ENCODE assay signal across 17 cellular contexts in the genomic region with DNA sequence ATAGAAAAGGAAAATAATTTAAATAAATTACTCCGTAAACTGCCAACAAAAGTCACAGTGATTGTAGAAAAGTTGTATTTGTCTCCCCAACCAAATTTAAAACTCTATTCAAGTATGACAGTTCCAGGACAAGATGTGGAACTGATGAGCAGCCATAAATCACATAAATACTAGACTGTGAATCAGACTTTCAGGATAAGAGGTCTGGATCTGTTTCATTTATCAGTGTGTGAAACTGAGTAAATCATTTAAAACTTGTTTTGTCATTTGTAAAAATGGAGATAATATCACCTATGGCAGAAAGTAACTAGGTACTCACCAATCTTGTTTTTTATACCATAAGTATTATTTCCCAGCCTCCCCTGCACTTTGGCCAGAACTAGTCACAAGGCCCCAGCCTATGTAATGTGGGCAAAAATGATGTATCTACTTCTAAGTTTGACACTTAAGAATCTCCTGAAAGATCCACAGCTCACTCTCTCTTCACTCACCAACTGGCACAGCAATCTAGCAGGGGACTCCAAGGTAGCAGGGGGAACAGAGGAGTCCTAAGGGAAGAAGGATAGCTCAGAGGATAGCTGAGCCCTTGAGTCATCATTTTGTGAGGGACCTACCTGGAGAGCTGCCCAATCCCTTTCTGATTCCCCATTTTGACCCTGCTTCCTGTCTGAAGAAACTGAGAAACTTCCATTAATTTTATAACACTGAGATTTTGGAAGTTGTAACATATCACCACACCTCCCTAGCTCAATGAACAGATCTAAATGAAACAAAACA. TPM values are rescaled to one million over a fixed set of nuclear protein-coding genes. Genes with fewer than 3 reads are reported as not detected.
DNase-seq lines count a peak whose midpoint lies in the region; ATAC-seq and TF ChIP-seq lines count a peak whose summit lies in the region.
"Had no signal": no experiment of that assay in that cellular context is flagged by ENCODE, and none has a peak within 500 bp of the region (broad histone marks: within the 10 kb centered on the region; RNA-seq: fewer than 3 reads in every experiment).

No MANE protein-coding gene starts in this region.

- no peaks in the 10 kb centered on the region for H3K36me3 ChIP-seq in mesendoderm (ENCODE audit: control insufficient read depth, insufficient read depth, low read length)

- no peaks in the 10 kb centered on the region for H3K79me1 ChIP-seq in mesendoderm (ENCODE audit: low read length)

- peaks cover 6% of the 10 kb centered on the region for H3K4me1 ChIP-seq in mesendoderm (ENCODE audit: control insufficient read depth, low read depth, low read length)
- H3K4me1 ChIP-seq: Caco-2, heart right ventricle had no signal

- H3K36me3 Mint-ChIP-seq in activated T-cell treated with anti-CD3 and anti-CD28 coated beads, Interleukin-2, amount 50 U/mL, for 72 hours (ENCODE audit: insufficient read depth in 2 of 2): peaks cover 8 to 9% of the 10 kb centered on the region in 2 donors

- H3K27ac Mint-ChIP-seq in activated T-cell treated with anti-CD3 and anti-CD28 coated beads, Interleukin-2, amount 50 U/mL, for 72 hours: peak overlapping the region; percentile 2
- H3K27ac Mint-ChIP-seq: activated naive CD8-positive, alpha-beta T cell treated with anti-CD3 and anti-CD28 coated beads, Interleukin-2, amount 10 ng/mL, durations not matched to agents 7 days and 5 days; stimulated activated naive B cell treated with anti-CD40 and anti-IgM and Interleukin-4, amounts not matched to agents 10 μg/mL and 1 μg/mL and 100 μg/mL, for 72 hours; type B pancreatic cell had no signal

- H4K8ac ChIP-seq in mesendoderm (ENCODE audit: low read depth, low read length): peak overlapping the region; percentile 39

- in situ Hi-C loops in astrocyte of the spinal cord (cut with HindIII; ENCODE audit: low sequenced_read_pairs): no loop called here

- H4K5ac ChIP-seq in mesendoderm (ENCODE audit: low read length): no peak overlapping the region

- H3K4me2 ChIP-seq in mesendoderm (ENCODE audit: low read length): no peak overlapping the region

- no peak overlapping the region for H3K23ac ChIP-seq in mesendoderm (ENCODE audit: low read length)

- no peak overlapping the region for H2BK120ac ChIP-seq in mesendoderm (ENCODE audit: low read depth, low read length)

- H2BK5ac ChIP-seq in mesendoderm (ENCODE audit: low read length): no peak overlapping the region

- H3K4me1 Mint-ChIP-seq in activated T-cell treated with anti-CD3 and anti-CD28 coated beads, Interleukin-2, amount 50 U/mL, for 72 hours (ENCODE audit: low read depth): peaks cover 30% of the 10 kb centered on the region

- H3K56ac ChIP-seq in mesendoderm (ENCODE audit: low read length): no peak overlapping the region

- no peak overlapping the region for H3K9ac ChIP-seq in mesendoderm (ENCODE audit: low read length)

- no peak overlapping the region for H3K4me3 ChIP-seq in astrocyte of the spinal cord (ENCODE audit: low read depth, low read length)
- H3K4me3 ChIP-seq in mesendoderm (ENCODE audit: low read length): no peak overlapping the region
- H3K4me3 ChIP-seq: heart right ventricle, SK-N-MC had no signal

- no peak overlapping the region for H3K27ac ChIP-seq in mesendoderm (ENCODE audit: low read depth, low read length)
- H3K27ac ChIP-seq: heart right ventricle, SK-N-MC had no signal

- H2AK5ac ChIP-seq in mesendoderm (ENCODE audit: low read length): no peak overlapping the region

- no peak overlapping the region for H3K4ac ChIP-seq in mesendoderm (ENCODE audit: low read depth, low read length)

- H3K27me3 Mint-ChIP-seq in activated T-cell treated with anti-CD3 and anti-CD28 coated beads, Interleukin-2, amount 50 U/mL, for 72 hours (ENCODE audit: low read depth): no peaks in the 10 kb centered on the region
- H3K27me3 Mint-ChIP-seq: activated naive CD8-positive, alpha-beta T cell treated with anti-CD3 and anti-CD28 coated beads, Interleukin-2, amount 10 ng/mL, durations not matched to agents 7 days and 5 days; stimulated activated naive B cell treated with anti-CD40 and anti-IgM and Interleukin-4, amounts not matched to agents 10 μg/mL and 1 μg/mL and 100 μg/mL, for 72 hours; type B pancreatic cell had no signal

- no peak overlapping the region for H3K18ac ChIP-seq in mesendoderm (ENCODE audit: low read length)

- WGBS in mesendoderm (ENCODE audit: extremely low coverage, insufficient coverage, low lambda C conversion rate): no CpG with 5 or more reads among the region's 1 CpG

- no peak overlapping the region for H2BK15ac ChIP-seq in mesendoderm (replicated peaks; ENCODE audit: low read depth)

- no peak overlapping the region for H3K4me3 Mint-ChIP-seq in activated T-cell treated with anti-CD3 and anti-CD28 coated beads, Interleukin-2, amount 50 U/mL, for 72 hours
- H3K4me3 Mint-ChIP-seq: activated naive CD8-positive, alpha-beta T cell treated with anti-CD3 and anti-CD28 coated beads, Interleukin-2, amount 10 ng/mL, durations not matched to agents 7 days and 5 days; stimulated activated naive B cell treated with anti-CD40 and anti-IgM and Interleukin-4, amounts not matched to agents 10 μg/mL and 1 μg/mL and 100 μg/mL, for 72 hours; type B pancreatic cell had no signal

- ATAC-seq in activated T-cell treated with anti-CD3 and anti-CD28 coated beads, Interleukin-2, amount 50 U/mL, for 72 hours (replicated peaks in 1 of 2): peak; percentile 68 to 94
- ATAC-seq: heart right ventricle; stimulated activated naive B cell treated with anti-CD40 and anti-IgM and Interleukin-4, amounts not matched to agents 10 μg/mL and 1 μg/mL and 100 μg/mL, for 72 hours had no signal

- H3K27me3 ChIP-seq in mesendoderm (ENCODE audit: insufficient read depth, low read length, poor library complexity): no peaks in the 10 kb centered on the region
- H3K27me3 ChIP-seq: heart right ventricle had no signal

- no peaks in the 10 kb centered on the region for H3K79me2 ChIP-seq in mesendoderm (ENCODE audit: control insufficient read depth, insufficient read depth, low read length)

- no peak for DNase-seq in activated T-cell treated with anti-CD3 and anti-CD28 coated beads, Interleukin-2, amount 50 U/mL, for 72 hours
- DNase-seq in activated T-cell treated with anti-CD3 and anti-CD28 coated beads, Interleukin-2, amount 50 U/mL, for 48 hours: no peak
- DNase-seq in HS-5 (ENCODE audit: low read depth) (peak; percentile 20), astrocyte of the spinal cord (ENCODE audit: low read depth, low spot score) (peak; percentile 35), mesendoderm (peak; percentile 51), NCI-H1105 treated with DMSO at 0.1 percent for 48 hours (lab: John Stamatoyannopoulos, UW) (no peak), GF-D8 (lab: John Stamatoyannopoulos, UW) (no peak), HK-2 (ENCODE audit: unreplicated experiment) (no peak)
- DNase-seq: activated naive CD8-positive, alpha-beta T cell treated with anti-CD3 and anti-CD28 coated beads, Interleukin-2, amount 10 ng/mL, durations not matched to agents 7 days and 5 days; Caco-2; heart right ventricle; kidney glomerular epithelial cell; NCI-H1105; NCI-H345; stimulated activated naive B cell treated with anti-CD40 and anti-IgM and Interleukin-4, amounts not matched to agents 10 μg/mL and 1 μg/mL and 100 μg/mL, for 72 hours had no signal

- TF ChIP-seq CTCF in astrocyte of the spinal cord (IDR thresholded peaks at IDR 0.05; ENCODE audit: low read depth, low read length): no peak

- H3K9me3 Mint-ChIP-seq in activated T-cell treated with anti-CD3 and anti-CD28 coated beads, Interleukin-2, amount 50 U/mL, for 72 hours: no peaks in the 10 kb centered on the region
- H3K9me3 Mint-ChIP-seq: activated naive CD8-positive, alpha-beta T cell treated with anti-CD3 and anti-CD28 coated beads, Interleukin-2, amount 10 ng/mL, durations not matched to agents 7 days and 5 days; stimulated activated naive B cell treated with anti-CD40 and anti-IgM and Interleukin-4, amounts not matched to agents 10 μg/mL and 1 μg/mL and 100 μg/mL, for 72 hours had no signal

RNA-seq across cellular contexts. Expression of gene TMEM161B, which starts 31.6 kb away (rescaled TPM):
- 10 to 100 TPM; 27.2 to 31.1 TPM for total RNA-seq in activated T-cell treated with anti-CD3 and anti-CD28 coated beads, Interleukin-2, amount 50 U/mL, for 72 hours
- 8.5 TPM for polyA plus RNA-seq in mesendoderm (2013, experiment 1 of 2)
- polyA plus RNA-seq in mesendoderm (2013, experiment 2 of 2): 8.6 TPM

Comparison
In these comparisons a context has a peak if more than half of its experiments do, and no peak if none do; other contexts are left out.
1. DNase-seq: peak in HS-5 (single experiment), astrocyte of the spinal cord (single experiment) and mesendoderm (single experiment); none in activated T-cell treated with anti-CD3 and anti-CD28 coated beads, Interleukin-2, amount 50 U/mL, for 72 hours (0 of 2), activated T-cell treated with anti-CD3 and anti-CD28 coated beads, Interleukin-2, amount 50 U/mL, for 48 hours (0 of 2), NCI-H1105 treated with DMSO at 0.1 percent for 48 hours (single experiment), GF-D8 (single experiment) and HK-2 (single experiment).